19 cellular contexts compared by ENCODE assay signal in genomic region chr1:214739621-214740238, GRCh38.
A peak's percentile ranks its signal among the peaks of the same experiment; 100 is the strongest.
DNase-seq lines count a peak whose midpoint lies in the region; TF ChIP-seq lines count a peak whose summit lies in the region.
"Had no signal": no experiment of that assay in that cellular context is flagged by ENCODE, and none has a peak within 500 bp of the region (broad histone marks: within the 10 kb centered on the region; RNA-seq: fewer than 3 reads in every experiment).

No MANE protein-coding gene starts in this region.

- no peaks in the 10 kb centered on the region for H3K9me3 ChIP-seq in GM23248 (ENCODE audit: low read depth)
- H3K9me3 ChIP-seq in mesenchymal stem cell (ENCODE audit: control insufficient read depth, low read length), result no peaks in the 10 kb centered on the region
- H3K9me3 ChIP-seq: BLaER1 treated with 17β-estradiol and CSF1 and Interleukin-3, amounts not matched to agents 10 nM and 100 nM had no signal

- H3K18ac ChIP-seq in mesenchymal stem cell (ENCODE audit: low read depth in 1 of 2, low read length in 2 of 2), result no peak overlapping the region

- in situ Hi-C loops in GM23248 (cut with MboI), result no loop called here

- TF ChIP-seq CTCF in choroid plexus epithelial cell (conservative IDR thresholded peaks at IDR 0.05; ENCODE audit: low read depth, low read length), result no peak
- no peak for TF ChIP-seq CTCF in type B pancreatic cell (conservative IDR thresholded peaks at IDR 0.05)

- no peaks in the 10 kb centered on the region for H4K20me1 ChIP-seq in GM23248 (ENCODE audit: insufficient read depth)
- H4K20me1 ChIP-seq: BLaER1 treated with 17β-estradiol and CSF1 and Interleukin-3, amounts not matched to agents 10 nM and 100 nM had no signal

- no peaks in the 10 kb centered on the region for H3K4me1 Mint-ChIP-seq in type B pancreatic cell (ENCODE audit: unreplicated experiment)
- H3K4me1 Mint-ChIP-seq: B cell, IgD-negative memory B cell had no signal

- H3K4me1 ChIP-seq in GM23248 (ENCODE audit: insufficient read depth) (no peaks in the 10 kb centered on the region), mesenchymal stem cell (ENCODE audit: control insufficient read depth, insufficient read depth, low read depth, low read length) (no peaks in the 10 kb centered on the region)
- H3K4me1 ChIP-seq: BLaER1 treated with 17β-estradiol and CSF1 and Interleukin-3, amounts not matched to agents 10 nM and 100 nM had no signal

- H3K4me3 ChIP-seq in GM23248 (no peak overlapping the region), choroid plexus epithelial cell (ENCODE audit: low read depth, low read length) (no peak overlapping the region), mesenchymal stem cell (ENCODE audit: insufficient read depth in 1 of 2, low read depth in 1 of 2, low read length in 2 of 2) (no peak overlapping the region)
- H3K4me3 ChIP-seq: BLaER1 treated with 17β-estradiol and CSF1 and Interleukin-3, amounts not matched to agents 10 nM and 100 nM; GM12878; GM23338 had no signal

- H3K27me3 Mint-ChIP-seq in type B pancreatic cell, result no peaks in the 10 kb centered on the region
- H3K27me3 Mint-ChIP-seq: B cell, IgD-negative memory B cell had no signal

- no peaks in the 10 kb centered on the region for H3K36me3 Mint-ChIP-seq in type B pancreatic cell
- H3K36me3 Mint-ChIP-seq: CD8-positive, alpha-beta T cell; IgD-negative memory B cell had no signal

- H3F3A ChIP-seq in GM23248 (ENCODE audit: insufficient read depth), result no peaks in the 10 kb centered on the region

- 80 to 86% methylated on average over 1 of the region's 1 CpG for WGBS in GM23248 (ENCODE audit: low coverage in 1 of 2, low lambda C conversion rate in 2 of 2, missing lambda C conversion rate in 2 of 2), 2 experiments
- no CpG with 5 or more reads among the region's 1 CpG for WGBS in mesenchymal stem cell

- no peak overlapping the region for H2BK5ac ChIP-seq in mesenchymal stem cell (ENCODE audit: low read depth, low read length, poor library complexity, severe bottlenecking)

- H3K36me3 ChIP-seq in GM23248 (ENCODE audit: low read depth), result no peaks in the 10 kb centered on the region
- no peaks in the 10 kb centered on the region for H3K36me3 ChIP-seq in mesenchymal stem cell (ENCODE audit: control insufficient read depth in 1 of 2, insufficient read depth in 2 of 2, low read depth in 1 of 2, low read length in 2 of 2)
- H3K36me3 ChIP-seq: BLaER1 treated with 17β-estradiol and CSF1 and Interleukin-3, amounts not matched to agents 10 nM and 100 nM had no signal

- H3K79me2 ChIP-seq in GM23248 (ENCODE audit: insufficient read depth), result no peaks in the 10 kb centered on the region

- H3K27ac ChIP-seq in GM23248 (no peak overlapping the region), mesenchymal stem cell (ENCODE audit: low read length, poor library complexity, severe bottlenecking) (no peak overlapping the region)
- H3K27ac ChIP-seq: BLaER1 treated with 17β-estradiol and CSF1 and Interleukin-3, amounts not matched to agents 10 nM and 100 nM had no signal

- H3K14ac ChIP-seq in mesenchymal stem cell (ENCODE audit: low read length in 2 of 2), result no peak overlapping the region

- no peak overlapping the region for H2BK15ac ChIP-seq in mesenchymal stem cell (ENCODE audit: low read depth, poor library complexity, severe bottlenecking)

- no peak overlapping the region for H3K4me2 ChIP-seq in GM23248 (ENCODE audit: unreplicated experiment)
- H3K4me2 ChIP-seq in mesenchymal stem cell (ENCODE audit: low read length, poor library complexity, severe bottlenecking), result no peak overlapping the region
- H3K4me2 ChIP-seq: BLaER1 treated with 17β-estradiol and CSF1 and Interleukin-3, amounts not matched to agents 10 nM and 100 nM; GM23338 had no signal

- no peak overlapping the region for H3K23ac ChIP-seq in mesenchymal stem cell (ENCODE audit: low read length in 2 of 2)

- peaks cover 1% of the 10 kb centered on the region for H3K9me3 Mint-ChIP-seq in type B pancreatic cell
- H3K9me3 Mint-ChIP-seq: CD8-positive, alpha-beta T cell; GM23338 had no signal

- no peak overlapping the region for H4K8ac ChIP-seq in mesenchymal stem cell (ENCODE audit: low read length)

- H3K79me1 ChIP-seq in mesenchymal stem cell (replicated peaks; ENCODE audit: low read length, poor library complexity, severe bottlenecking), result no peaks in the 10 kb centered on the region

- H4K91ac ChIP-seq in mesenchymal stem cell (ENCODE audit: low read length), result no peak overlapping the region

- no peak overlapping the region for H3K4me3 Mint-ChIP-seq in type B pancreatic cell
- H3K4me3 Mint-ChIP-seq: B cell; CD8-positive, alpha-beta T cell; GM23338; IgD-negative memory B cell had no signal

- DNase-seq in GM23248 (peak; percentile 5), choroid plexus epithelial cell (ENCODE audit: low read depth) (peak; percentile 13), globus pallidus (ENCODE audit: low spot score) (peak; percentile 1), pons (ENCODE audit: low spot score) (peak; percentile 10), mesenchymal stem cell (no peak), hypothalamus (lab: John Stamatoyannopoulos, UW) (no peak), type B pancreatic cell (ENCODE audit: extremely low spot score, unreplicated experiment) (no peak)
- DNase-seq: CD8-positive, alpha-beta T cell; COR-L47; DMS 273 treated with DMSO at 0.1 percent for 48 hours; DMS53; DND-41; EL; HCEC 1CT had no signal

- H2BK12ac ChIP-seq in mesenchymal stem cell (ENCODE audit: low read length in 2 of 2), result no peak overlapping the region

- no peak overlapping the region for H3K27ac Mint-ChIP-seq in type B pancreatic cell
- H3K27ac Mint-ChIP-seq: B cell; CD8-positive, alpha-beta T cell; GM23338; IgD-negative memory B cell had no signal

- H3K9me2 ChIP-seq in GM23248 (ENCODE audit: insufficient read depth), result no peaks in the 10 kb centered on the region

- H3K27me3 ChIP-seq in GM23248 (replicated peaks; ENCODE audit: insufficient read depth) (no peaks in the 10 kb centered on the region), mesenchymal stem cell (ENCODE audit: control insufficient read depth in 1 of 2, insufficient read depth in 1 of 2, low read length in 2 of 2) (no peaks in the 10 kb centered on the region)
- H3K27me3 ChIP-seq: BLaER1 treated with 17β-estradiol and CSF1 and Interleukin-3, amounts not matched to agents 10 nM and 100 nM had no signal

- no peak overlapping the region for H3K4ac ChIP-seq in mesenchymal stem cell (ENCODE audit: low read depth in 1 of 2, low read length in 2 of 2)

- H2AK5ac ChIP-seq in mesenchymal stem cell (ENCODE audit: low read length, severe bottlenecking), result no peak overlapping the region

- no peak overlapping the region for H3K9ac ChIP-seq in GM23248
- no peak overlapping the region for H3K9ac ChIP-seq in mesenchymal stem cell (ENCODE audit: low read length)
- H3K9ac ChIP-seq: BLaER1 treated with 17β-estradiol and CSF1 and Interleukin-3, amounts not matched to agents 10 nM and 100 nM had no signal

- no peak overlapping the region for H2BK120ac ChIP-seq in mesenchymal stem cell (ENCODE audit: low read depth, low read length)

- H2AFZ ChIP-seq in GM23248 (no peak overlapping the region), mesenchymal stem cell (ENCODE audit: low read depth, low read length) (no peak overlapping the region)
- H2AFZ ChIP-seq: GM23338 had no signal

Comparison
In these comparisons a context has a peak if more than half of its experiments do, and no peak if none do; other contexts are left out.
1. DNase-seq: peak in GM23248 (single experiment), choroid plexus epithelial cell (single experiment), globus pallidus (single experiment) and pons (single experiment); none in mesenchymal stem cell (single experiment), hypothalamus (0 of 51) and type B pancreatic cell (single experiment).